In genomic region chr12:3672113-3672509, GRCh38 we compare ENCODE assay signal across 26 cellular contexts.
DNase-seq lines count a peak whose midpoint lies in the region; ATAC-seq, FAIRE-seq and TF ChIP-seq lines count a peak whose summit lies in the region.
"Had no signal": no experiment of that assay in that cellular context is flagged by ENCODE, and none has a peak within 500 bp of the region (broad histone marks: within the 10 kb centered on the region; RNA-seq: fewer than 3 reads in every experiment).

No MANE protein-coding gene starts in this region.

- H3K79me2 ChIP-seq in HepG2 (ENCODE audit: insufficient read depth, low read length) (no peaks in the 10 kb centered on the region), neural cell (replicated peaks; ENCODE audit: insufficient read depth, low read length) (no peaks in the 10 kb centered on the region)

- no peaks in the 10 kb centered on the region for H3K9me2 ChIP-seq in neural cell (ENCODE audit: insufficient read depth, low read length)

- H3K9ac ChIP-seq in HepG2 (ENCODE audit: insufficient read depth, low read depth, low read length): no peak overlapping the region
- H3K9ac ChIP-seq in neural cell (ENCODE audit: low read length): no peak overlapping the region
- H3K9ac ChIP-seq: BLaER1 treated with 17β-estradiol and CSF1 and Interleukin-3, amounts not matched to agents 10 nM and 100 nM; GM23248 had no signal

- CTCF ChIA-PET in HepG2 (lab: Yijun Ruan, JAX; ENCODE audit: low intra/inter-chr PET ratio, low total read pairs): no interaction called here

- TF ChIP-seq RAD21 in HepG2 (CRISPR knock-in tag; IDR thresholded peaks at IDR 0.05) (no peak), neural cell (conservative IDR thresholded peaks at IDR 0.05) (no peak)

- 50% methylated on average over 2 of the region's 2 CpGs for WGBS in right lobe of liver (ENCODE audit: insufficient coverage, low coverage, low lambda C conversion rate, missing lambda C conversion rate)
- WGBS in HepG2 (ENCODE audit: low lambda C conversion rate): 0% methylated on average over 2 of the region's 2 CpGs

- BruUV-seq in HepG2 (replicated peaks; lab: Mats Ljungman, UMichigan): no TSS peak

- H4K20me1 ChIP-seq in HepG2 (ENCODE audit: insufficient read depth, low read length) (no peaks in the 10 kb centered on the region), neural cell (ENCODE audit: insufficient read depth) (no peaks in the 10 kb centered on the region)

- H3K4me1 ChIP-seq in right lobe of liver (peaks cover 0 to 19% (median 3%) of the 10 kb centered on the region in 4 donors), HepG2 (ENCODE audit: insufficient read depth, low read length) (no peaks in the 10 kb centered on the region)
- H3K4me1 ChIP-seq: A549, BE2C had no signal

- H3K36me3 ChIP-seq in right lobe of liver (no peaks in the 10 kb centered on the region), HepG2 (replicated peaks in 1 of 2; ENCODE audit: control insufficient read depth in 1 of 2, insufficient read depth in 2 of 2, low read length in 2 of 2) (no peaks in the 10 kb centered on the region), neural cell (ENCODE audit: insufficient read depth, low read length) (no peaks in the 10 kb centered on the region)
- H3K36me3 ChIP-seq: BE2C had no signal

- ATAC-seq in right lobe of liver (peak in 3 of 4 donors; percentile 22 to 73 (median 49)), HepG2 (no peak), HG03432 (IDR thresholded peaks at IDR 0.05; ENCODE audit: unreplicated experiment) (no peak), HG02885 (IDR thresholded peaks at IDR 0.05; ENCODE audit: poor library complexity, unreplicated experiment) (no peak), HG03521 (IDR thresholded peaks at IDR 0.05; ENCODE audit: unreplicated experiment) (no peak)
- ATAC-seq: A549, GM12878 had no signal

- no peaks in the 10 kb centered on the region for H3F3A ChIP-seq in neural cell (ENCODE audit: insufficient read depth, low read length, poor library complexity, severe bottlenecking)

- H3K4me3 ChIP-seq in right lobe of liver (no peak overlapping the region), HepG2 (replicated peaks in 1 of 3; ENCODE audit: insufficient read depth in 1 of 3, low read depth in 2 of 3, low read length in 3 of 3) (no peak overlapping the region), choroid plexus epithelial cell (ENCODE audit: low read depth, low read length) (no peak overlapping the region), neural cell (ENCODE audit: low read length) (no peak overlapping the region)
- H3K4me3 ChIP-seq: A549; BLaER1 treated with 17β-estradiol and CSF1 and Interleukin-3, amounts not matched to agents 10 nM and 100 nM; GM12878; GM23248 had no signal

- no peak for FAIRE-seq in HepG2 (lab: Jason Lieb, UNC)
- FAIRE-seq: A549, D721Med, GM12878, GM19239, H1 had no signal

- H3K4me2 ChIP-seq in HepG2 (ENCODE audit: low read depth, low read length): no peak overlapping the region
- no peak overlapping the region for H3K4me2 ChIP-seq in neural cell (ENCODE audit: low read length)
- H3K4me2 ChIP-seq: A549; BLaER1 treated with 17β-estradiol and CSF1 and Interleukin-3, amounts not matched to agents 10 nM and 100 nM had no signal

- no peak overlapping the region for H2AFZ ChIP-seq in HepG2 (ENCODE audit: low read length)
- no peak overlapping the region for H2AFZ ChIP-seq in neural cell (ENCODE audit: low read depth, low read length)
- H2AFZ ChIP-seq: GM23248 had no signal

- TF ChIP-seq EP300 in HepG2 (IDR thresholded peaks at IDR 0.05; ENCODE audit: low read depth in 2 of 2, low read length in 2 of 2) (no peak), HepG2 (CRISPR knock-in tag; IDR thresholded peaks at IDR 0.05; ENCODE audit: borderline replicate concordance) (no peak), neural cell (conservative IDR thresholded peaks at IDR 0.05; ENCODE audit: poor library complexity, severe bottlenecking) (no peak)

- H3K27ac ChIP-seq in right lobe of liver: no peak overlapping the region
- no peak overlapping the region for H3K27ac ChIP-seq in HepG2 (ENCODE audit: extremely low read length, insufficient read depth, low read length)
- peak overlapping the region; percentile 89 for H3K27ac ChIP-seq in neural cell (ENCODE audit: low read length)
- H3K27ac ChIP-seq: A549; BLaER1 treated with 17β-estradiol and CSF1 and Interleukin-3, amounts not matched to agents 10 nM and 100 nM; GM23248 had no signal

- H3K9me3 ChIP-seq in right lobe of liver: no peaks in the 10 kb centered on the region
- no peaks in the 10 kb centered on the region for H3K9me3 ChIP-seq in HepG2 (ENCODE audit: low read length)
- H3K9me3 ChIP-seq in neural cell (ENCODE audit: low read length): no peaks in the 10 kb centered on the region
- H3K9me3 ChIP-seq: A549; BE2C; BLaER1 treated with 17β-estradiol and CSF1 and Interleukin-3, amounts not matched to agents 10 nM and 100 nM had no signal

- no peak for DNase-seq in right lobe of liver
- DNase-seq in HepG2 (ENCODE audit: low spot score): no peak
- DNase-seq in choroid plexus epithelial cell (ENCODE audit: low read depth): peak; percentile 25
- DNase-seq: 8988T; ACHN; AML-193; BE2C; CD4-positive, alpha-beta T cell; CD8-positive, alpha-beta memory T cell; DMS 273 treated with DMSO at 0.1 percent for 48 hours; DMS79; EL; GDM1; GM23248; H7; HCEC 1CT had no signal

- no peak for TF ChIP-seq POLR2A in right lobe of liver (IDR thresholded peaks at IDR 0.05)
- no peak for TF ChIP-seq POLR2A in HepG2 (IDR thresholded peaks at IDR 0.05; ENCODE audit: insufficient read depth in 1 of 2, low read depth in 2 of 2, low read length in 2 of 2)

- POLR2A ChIA-PET in HepG2 (lab: Yijun Ruan, JAX): no interaction called here

- intact Hi-C loops in right lobe of liver (cut with DNase I) (no loop called here), HepG2 (cut with micrococcal nuclease; ENCODE audit: unreplicated experiment) (no loop called here)

- no peak for TF ChIP-seq CTCF in right lobe of liver (IDR thresholded peaks at IDR 0.05)
- TF ChIP-seq CTCF in HepG2 (CRISPR knock-in tag; IDR thresholded peaks at IDR 0.05): no peak
- no peak for TF ChIP-seq CTCF in choroid plexus epithelial cell (conservative IDR thresholded peaks at IDR 0.05; ENCODE audit: low read depth, low read length)
- TF ChIP-seq CTCF in neural cell (IDR thresholded peaks at IDR 0.05; ENCODE audit: poor library complexity, severe bottlenecking): no peak

- in situ Hi-C loops in HepG2 (cut with HindIII; ENCODE audit: extremely low pct_ligation_motif_present, low pct_unique_long_range_greater_than_20kb): no loop called here

- H3K27me3 ChIP-seq in right lobe of liver (no peaks in the 10 kb centered on the region), HepG2 (ENCODE audit: control insufficient read depth in 1 of 2, insufficient read depth in 2 of 2, low read length in 2 of 2) (no peaks in the 10 kb centered on the region; a peak in 1 of 5 replicates), neural cell (ENCODE audit: insufficient read depth, low read depth, low read length) (no peaks in the 10 kb centered on the region)
- H3K27me3 ChIP-seq: BE2C; BLaER1 treated with 17β-estradiol and CSF1 and Interleukin-3, amounts not matched to agents 10 nM and 100 nM had no signal

TF ChIP-seq in HepG2, 621 proteins besides CTCF, POLR2A, EP300 and RAD21 (continues in another document):
- no peak for TF ChIP-seq BRF2 (CRISPR knock-in tag; IDR thresholded peaks at IDR 0.05)
- no peak for TF ChIP-seq BATF2 (CRISPR knock-in tag; IDR thresholded peaks at IDR 0.05)

TF ChIP-seq in neural cell, 6 proteins besides CTCF, POLR2A, EP300 and RAD21:
- TF ChIP-seq EZH2 (IDR thresholded peaks at IDR 0.05; ENCODE audit: borderline replicate concordance, insufficient read depth, low read length, poor library complexity, severe bottlenecking): no peak
- TF ChIP-seq MXI1 (conservative IDR thresholded peaks at IDR 0.05; ENCODE audit: poor library complexity, severe bottlenecking): no peak
- no peak for TF ChIP-seq POLR2AphosphoS5 (IDR thresholded peaks at IDR 0.05)
- no peak for TF ChIP-seq TAF1 (IDR thresholded peaks at IDR 0.05; ENCODE audit: low read depth)
- TF ChIP-seq SMC3 (conservative IDR thresholded peaks at IDR 0.05; ENCODE audit: poor library complexity): no peak

Comparison
In these comparisons a context has a peak if more than half of its experiments do, and no peak if none do; other contexts are left out.
1. ATAC-seq: peak in right lobe of liver (3 of 4); none in HepG2 (single experiment), HG03432 (single experiment), HG02885 (single experiment) and HG03521 (single experiment).